8 cellular contexts compared by ENCODE assay signal in genomic region chr1:198620951-198621824, GRCh38. TPM values are rescaled to one million over a fixed set of nuclear protein-coding genes. Genes with fewer than 3 reads are reported as not detected.
DNase-seq lines count a peak whose midpoint lies in the region; ATAC-seq and TF ChIP-seq lines count a peak whose summit lies in the region.

No MANE protein-coding gene starts in this region.

- H3K27me3 Mint-ChIP-seq in GM23338 (ENCODE audit: insufficient read depth, low read depth, poor library complexity): peaks cover under 1% of the 10 kb centered on the region

- H3K4me1 ChIP-seq in GM23338 (ENCODE audit: insufficient read depth): no peaks in the 10 kb centered on the region

- peak overlapping the region; percentile 30 for H2AFZ ChIP-seq in GM23338

- no peaks in the 10 kb centered on the region for H4K20me1 ChIP-seq in GM23338 (replicated peaks; ENCODE audit: insufficient read depth)

- H3K79me2 ChIP-seq in GM23338 (replicated peaks; ENCODE audit: insufficient read depth): no peaks in the 10 kb centered on the region

- DNase-seq in GM12864 (ENCODE audit: low read depth): peak; percentile 87
- DNase-seq in GM23338 (ENCODE audit: low spot score): no peak
- peak; percentile 58 for DNase-seq in NB4 (ENCODE audit: low read depth)
- DNase-seq in activated T-helper 1 cell treated with anti-CD3 and anti-CD28 coated beads, Interleukin-2, amount 50 U/mL, for 16 hours (ENCODE audit: low read depth in 1 of 2, low spot score in 1 of 2): peak; percentile 24 to 42
- DNase-seq in pons (ENCODE audit: low spot score): peak; percentile 19
- no peak for DNase-seq in amygdala (lab: John Stamatoyannopoulos, UW)
- DNase-seq in NCI-H1436 treated with DMSO at 0.1 percent for 48 hours (lab: John Stamatoyannopoulos, UW): no peak
- no peak for DNase-seq in DMS79 (lab: John Stamatoyannopoulos, UW)

- no peaks in the 10 kb centered on the region for H3K36me3 ChIP-seq in GM23338 (ENCODE audit: insufficient read depth)

- H3K4me1 Mint-ChIP-seq in GM23338: peaks cover 5% of the 10 kb centered on the region; the same call in 1 of the 3 replicates

- no peaks in the 10 kb centered on the region for H3K27me3 ChIP-seq in GM23338 (ENCODE audit: insufficient read depth)

- no peak overlapping the region for H3K4me3 Mint-ChIP-seq in GM23338

- no peak overlapping the region for H3K4me2 ChIP-seq in GM23338

- no peaks in the 10 kb centered on the region for H3F3A ChIP-seq in GM23338 (replicated peaks; ENCODE audit: low read depth)

- TF ChIP-seq POLR2A in NB4 (IDR thresholded peaks at IDR 0.05; ENCODE audit: extremely low read depth, insufficient read length): no peak

- H3K36me3 Mint-ChIP-seq in GM23338 (ENCODE audit: low read depth): no peaks in the 10 kb centered on the region

- H3K9me3 Mint-ChIP-seq in GM23338: no peaks in the 10 kb centered on the region

- peak overlapping the region; percentile 10 for H3K4me3 ChIP-seq in GM12864 (ENCODE audit: low read depth, low read length)
- no peak overlapping the region for H3K4me3 ChIP-seq in GM23338
- no peak overlapping the region for H3K4me3 ChIP-seq in NB4 (ENCODE audit: low read depth, low read length)

- peak overlapping the region; percentile 59; the same call in 1 of the 2 replicates for H3K27ac Mint-ChIP-seq in GM23338

- H3K9me2 ChIP-seq in GM23338 (ENCODE audit: insufficient read depth): peaks cover 9% of the 10 kb centered on the region; the same call in 1 of the 2 replicates

- no peak for ATAC-seq in GM23338

- no peak overlapping the region for H3K27ac ChIP-seq in GM23338 (ENCODE audit: low read depth)

- TF ChIP-seq CTCF in GM12864 (IDR thresholded peaks at IDR 0.05; ENCODE audit: low read depth, low read length, missing control alignments) (no peak), GM23338 (conservative IDR thresholded peaks at IDR 0.05; ENCODE audit: low read depth in 2 of 2) (no peak), NB4 (IDR thresholded peaks at IDR 0.05; ENCODE audit: low read depth, low read length) (no peak)

TF ChIP-seq in GM23338, 12 proteins besides CTCF, POLR2A, EP300 and RAD21:
- TF ChIP-seq ETS1 (IDR thresholded peaks at IDR 0.05): no peak
- TF ChIP-seq ZNF462 (CRISPR knock-in tag; IDR thresholded peaks at IDR 0.05): no peak
- TF ChIP-seq CREB1 (CRISPR knock-in tag; IDR thresholded peaks at IDR 0.05; ENCODE audit: low read depth): no peak
- no peak for TF ChIP-seq ZNF331 (CRISPR knock-in tag; IDR thresholded peaks at IDR 0.05; ENCODE audit: low read depth)
- TF ChIP-seq ZNF114 (CRISPR knock-in tag; IDR thresholded peaks at IDR 0.05): no peak
- TF ChIP-seq JUNB (IDR thresholded peaks at IDR 0.05; ENCODE audit: unreplicated experiment): no peak
- no peak for TF ChIP-seq EZH2 (IDR thresholded peaks at IDR 0.05; ENCODE audit: low read depth, unreplicated experiment)
- TF ChIP-seq NANOG (IDR thresholded peaks at IDR 0.05; ENCODE audit: borderline replicate concordance): no peak

RNA-seq across cellular contexts. Expression of gene PTPRC, which starts 17.7 kb away (rescaled TPM):
- 0.10 TPM in 1 of 2 replicates, not detected in the other for total RNA-seq in GM23338 (2014; rRNA removed; shearing (Covaris generic))
- polyA plus RNA-seq in GM23338 (2016; fragmentation: Nextera tagmentation; extraction: Ambion mirVana): 0.43 and 0.52 TPM in 2 replicates

Comparison
In these comparisons a context has a peak if more than half of its experiments do, and no peak if none do; other contexts are left out.
1. DNase-seq: peak in GM12864 (single experiment), NB4 (single experiment), activated T-helper 1 cell treated with anti-CD3 and anti-CD28 coated beads, Interleukin-2, amount 50 U/mL, for 16 hours (2 of 2) and pons (single experiment); none in GM23338 (single experiment), amygdala (0 of 56), NCI-H1436 treated with DMSO at 0.1 percent for 48 hours (single experiment) and DMS79 (single experiment).